15 cellular contexts compared by ENCODE assay signal in the genomic region with DNA sequence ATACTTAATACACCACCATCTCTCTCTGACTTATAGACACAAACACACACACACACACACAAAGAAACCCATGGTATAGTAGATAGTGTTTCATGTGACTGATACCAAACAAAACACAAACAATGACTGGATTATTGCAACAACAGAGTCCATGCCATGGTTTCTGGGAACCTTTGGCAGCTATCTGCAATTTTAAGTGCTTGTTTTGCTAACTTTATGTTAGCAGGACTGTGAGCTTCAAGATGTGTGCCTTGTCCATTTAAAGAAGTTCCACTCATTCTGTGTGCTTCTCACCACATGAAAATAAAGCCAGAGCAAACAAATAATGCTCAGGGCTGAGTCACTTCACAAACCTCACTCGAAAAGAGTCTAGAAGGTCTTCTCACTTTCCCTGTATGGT. TPM values are rescaled to one million over a fixed set of nuclear protein-coding genes. Genes with fewer than 3 reads are reported as not detected.
A peak's percentile ranks its signal among the peaks of the same experiment; 100 is the strongest.
DNase-seq lines count a peak whose midpoint lies in the region; ATAC-seq and TF ChIP-seq lines count a peak whose summit lies in the region.
"Had no signal": no experiment of that assay in that cellular context is flagged by ENCODE, and none has a peak within 500 bp of the region (broad histone marks: within the 10 kb centered on the region; RNA-seq: fewer than 3 reads in every experiment).

No MANE protein-coding gene starts in this region.

- DNase-seq in OCI-M1 (lab: John Stamatoyannopoulos, UW) (peak; percentile 83), fibroblast of pulmonary artery (ENCODE audit: low read depth) (peak; percentile 68), putamen (ENCODE audit: low spot score) (peak; percentile 54), esophagus squamous epithelium (lab: John Stamatoyannopoulos, UW) (no peak), ecto neural progenitor cell (ENCODE audit: low spot score) (no peak), NCI-H524 (lab: John Stamatoyannopoulos, UW) (no peak)
- DNase-seq in effector memory CD4-positive, alpha-beta T cell: no peak
- DNase-seq: activated CD4-positive, alpha-beta memory T cell treated with anti-CD3 and anti-CD28 coated beads, Interleukin-2, amount 10 ng/mL, durations not matched to agents 7 days and 5 days; activated naive CD4-positive, alpha-beta T cell treated with Interleukin-2 at 50 U/mL for 16 hours; NCI-H1694 treated with DMSO at 0.1 percent for 48 hours; stimulated activated CD4-positive, alpha-beta T cell treated with anti-CD3 and anti-CD28 coated beads, Interleukin-4, amount 100 ng/mL, for 1 hour; T-helper 9 cell had no signal

- no peaks in the 10 kb centered on the region for H3K4me1 ChIP-seq in esophagus squamous epithelium
- H3K4me1 ChIP-seq in effector memory CD4-positive, alpha-beta T cell (ENCODE audit: control insufficient read depth, insufficient read depth, low read length, poor library complexity, severe bottlenecking): no peaks in the 10 kb centered on the region
- H3K4me1 ChIP-seq: prostate gland had no signal

- no peak overlapping the region for H3K27ac ChIP-seq in esophagus squamous epithelium
- no peak overlapping the region for H3K27ac ChIP-seq in effector memory CD4-positive, alpha-beta T cell (ENCODE audit: insufficient read depth, low read length, poor library complexity, severe bottlenecking)
- H3K27ac ChIP-seq: coronary artery, prostate gland had no signal

- no peaks in the 10 kb centered on the region for H3K27me3 ChIP-seq in esophagus squamous epithelium
- no peaks in the 10 kb centered on the region for H3K27me3 ChIP-seq in effector memory CD4-positive, alpha-beta T cell (replicated peaks; ENCODE audit: control insufficient read depth, insufficient read depth, low read length, poor library complexity, severe bottlenecking)

- no peaks in the 10 kb centered on the region for H3K36me3 ChIP-seq in esophagus squamous epithelium
- no peaks in the 10 kb centered on the region for H3K36me3 ChIP-seq in effector memory CD4-positive, alpha-beta T cell (ENCODE audit: control insufficient read depth, insufficient read depth, low read length)
- H3K36me3 ChIP-seq: prostate gland had no signal

- intact Hi-C loops in esophagus squamous epithelium (cut with DNase I): no loop called here

- 44 to 50% methylated on average over 1 of the region's 1 CpG for WGBS in esophagus squamous epithelium, 2 donors

- TF ChIP-seq POLR2A in esophagus squamous epithelium (IDR thresholded peaks at IDR 0.05): no peak

- no peaks in the 10 kb centered on the region for H3K9me3 ChIP-seq in esophagus squamous epithelium
- no peaks in the 10 kb centered on the region for H3K9me3 ChIP-seq in effector memory CD4-positive, alpha-beta T cell (ENCODE audit: control insufficient read depth, low read length)
- H3K9me3 ChIP-seq: prostate gland had no signal

- peak; percentile 60 for ATAC-seq in GM18868 (IDR thresholded peaks at IDR 0.05; ENCODE audit: unreplicated experiment)

- H3K4me3 ChIP-seq in fibroblast of pulmonary artery (replicated peaks; ENCODE audit: low read depth, low read length) (no peak overlapping the region), esophagus squamous epithelium (no peak overlapping the region)
- no peak overlapping the region for H3K4me3 ChIP-seq in effector memory CD4-positive, alpha-beta T cell (ENCODE audit: insufficient read depth, low read depth, low read length, poor library complexity, severe bottlenecking)
- H3K4me3 ChIP-seq: coronary artery, prostate gland had no signal

- TF ChIP-seq CTCF in fibroblast of pulmonary artery (IDR thresholded peaks at IDR 0.05; ENCODE audit: low read length, missing control alignments) (no peak), esophagus squamous epithelium (IDR thresholded peaks at IDR 0.05) (no peak)

RNA-seq across cellular contexts. Expression of a gene that starts 15.1 kb away (rescaled TPM):
- 1 to 10 TPM in 3 of 4 donors, under 1 TPM in 1; 0.75 to 8.0 (median 3.9) TPM for total RNA-seq in esophagus squamous epithelium
- total RNA-seq: activated CD4-positive, alpha-beta memory T cell treated with anti-CD3 and anti-CD28 coated beads, Interleukin-2, amount 10 ng/mL, durations not matched to agents 7 days and 5 days had no signal

Comparison
In these comparisons a context has a peak if more than half of its experiments do, and no peak if none do; other contexts are left out.
1. DNase-seq: peak in OCI-M1 (single experiment), fibroblast of pulmonary artery (single experiment) and putamen (single experiment); none in esophagus squamous epithelium (single experiment), effector memory CD4-positive, alpha-beta T cell (0 of 3), ecto neural progenitor cell (single experiment) and NCI-H524 (0 of 2).